Comparison of ENCODE assay signal across 21 cellular contexts in genomic region chr14:93749081-93749430, GRCh38. TPM values are rescaled to one million over a fixed set of nuclear protein-coding genes. Genes with fewer than 3 reads are reported as not detected.
"Had no signal": no experiment of that assay in that cellular context is flagged by ENCODE, and none has a peak within 500 bp of the region (broad histone marks: within the 10 kb centered on the region; RNA-seq: fewer than 3 reads in every experiment).

No MANE protein-coding gene starts in this region.

- DNase-seq: activated CD4-positive, alpha-beta T cell treated with anti-CD3 and anti-CD28 coated beads, Interleukin-2, amount 50 U/mL, for 1 hour; activated CD8-positive, alpha-beta memory T cell treated with anti-CD3 and anti-CD28 coated beads, Interleukin-2, amount 50 U/mL, for 4 hours; activated naive CD4-positive, alpha-beta T cell treated with anti-CD3 and anti-CD28 coated beads for 36 hours; activated T-cell treated with anti-CD3 and anti-CD28 coated beads, Interleukin-2, amount 50 U/mL, for 4 hours; body of pancreas; effector memory CD4-positive, alpha-beta T cell; esophagus squamous epithelium; left colon; mucosa of descending colon; naive B cell; posterior cingulate gyrus; stimulated activated CD4-positive, alpha-beta T cell treated with anti-CD3 and anti-CD28 coated beads, Interleukin-15, amount 100 ng/mL, for 24 hours; stimulated activated CD4-positive, alpha-beta T cell treated with anti-CD3 and anti-CD28 coated beads, Interleukin-4, amount 100 ng/mL, for 1 hour; stimulated activated naive CD8-positive, alpha-beta T cell treated with anti-CD3 and anti-CD28 coated beads, Interleukin-15, amount 100 ng/mL, for 72 hours; T1000; upper lobe of right lung had no signal

- H3K9me3 Mint-ChIP-seq: activated naive CD4-positive, alpha-beta T cell treated with anti-CD3 and anti-CD28 coated beads for 36 hours; activated T-cell treated with anti-CD3 and anti-CD28 coated beads, Interleukin-2, amount 50 U/mL, for 4 hours; stimulated activated naive CD8-positive, alpha-beta T cell treated with anti-CD3 and anti-CD28 coated beads, Interleukin-15, amount 100 ng/mL, for 72 hours had no signal

- H3K27ac Mint-ChIP-seq: activated naive CD4-positive, alpha-beta T cell treated with anti-CD3 and anti-CD28 coated beads for 36 hours; naive B cell; stimulated activated naive CD8-positive, alpha-beta T cell treated with anti-CD3 and anti-CD28 coated beads, Interleukin-15, amount 100 ng/mL, for 72 hours had no signal

- H3K4me1 Mint-ChIP-seq: naive B cell; stimulated activated naive CD8-positive, alpha-beta T cell treated with anti-CD3 and anti-CD28 coated beads, Interleukin-15, amount 100 ng/mL, for 72 hours had no signal

- H3K27ac ChIP-seq: body of pancreas, hepatocyte, SK-N-MC, thoracic aorta, upper lobe of right lung had no signal

- H3K9me3 ChIP-seq: body of pancreas, esophagus squamous epithelium, mucosa of descending colon, thoracic aorta, upper lobe of right lung had no signal

- ATAC-seq: activated CD4-positive, CD25-positive, alpha-beta regulatory T cell treated with anti-CD3 and anti-CD28 coated beads, Interleukin-2, amount 50 U/mL, for 24 hours; activated T-cell treated with anti-CD3 and anti-CD28 coated beads, Interleukin-2, amount 50 U/mL, for 4 hours; body of pancreas; left colon; mucosa of descending colon; stimulated activated naive CD8-positive, alpha-beta T cell treated with anti-CD3 and anti-CD28 coated beads, Interleukin-15, amount 100 ng/mL, for 72 hours; upper lobe of right lung had no signal

- H3K27me3 ChIP-seq: body of pancreas, esophagus squamous epithelium, hepatocyte had no signal

- H3K36me3 Mint-ChIP-seq: naive B cell had no signal

- H3K4me3 ChIP-seq: body of pancreas, esophagus squamous epithelium, hepatocyte, mucosa of descending colon, SK-N-MC, thoracic aorta, upper lobe of right lung had no signal

- H3K4me1 ChIP-seq: body of pancreas, esophagus squamous epithelium, upper lobe of right lung had no signal

- H3K36me3 ChIP-seq: esophagus squamous epithelium, thoracic aorta, upper lobe of right lung had no signal

- H3K4me3 Mint-ChIP-seq: activated naive CD4-positive, alpha-beta T cell treated with anti-CD3 and anti-CD28 coated beads for 36 hours; activated T-cell treated with anti-CD3 and anti-CD28 coated beads, Interleukin-2, amount 50 U/mL, for 4 hours; naive B cell; stimulated activated naive CD8-positive, alpha-beta T cell treated with anti-CD3 and anti-CD28 coated beads, Interleukin-15, amount 100 ng/mL, for 72 hours had no signal

RNA-seq across cellular contexts. Expression of gene PRIMA1, which starts 39.2 kb away (rescaled TPM):
- total RNA-seq: activated naive CD4-positive, alpha-beta T cell treated with anti-CD3 and anti-CD28 coated beads for 36 hours; activated T-cell treated with anti-CD3 and anti-CD28 coated beads, Interleukin-2, amount 50 U/mL, for 4 hours; T-helper 1 cell treated with Interleukin-12 subunit alpha and Interleukin-12 subunit beta and Interleukin-4 antibody, amounts not matched to agents 30 ng/mL and 1 ng/mL, for 36 hours had no signal
